Comparison of ENCODE assay signal across 8 cellular contexts in genomic region chr11:119144825-119145476, GRCh38. TPM values are rescaled to one million over a fixed set of nuclear protein-coding genes. Genes with fewer than 3 reads are reported as not detected.
DNase-seq lines count a peak whose midpoint lies in the region; ATAC-seq, FAIRE-seq and TF ChIP-seq lines count a peak whose summit lies in the region.

No MANE protein-coding gene starts in this region.

- H3K36me3 ChIP-seq in A673 (ENCODE audit: insufficient read depth, low read length, poor library complexity, severe bottlenecking) (no peaks in the 10 kb centered on the region), GM06990 (ENCODE audit: control insufficient read depth, insufficient read depth, low read length) (no peaks in the 10 kb centered on the region), SJCRH30 (no peaks in the 10 kb centered on the region)

- H3K27ac ChIP-seq in A673 (ENCODE audit: low read depth, low read length, poor library complexity, severe bottlenecking), result no peak overlapping the region
- no peak overlapping the region for H3K27ac ChIP-seq in SJCRH30
- H3K27ac ChIP-seq in dorsolateral prefrontal cortex, result no peak overlapping the region

- H3K4me3 ChIP-seq in A673 (ENCODE audit: low read depth, low read length, poor library complexity, severe bottlenecking) (no peak overlapping the region), GM06990 (replicated peaks; ENCODE audit: low read depth, low read length) (no peak overlapping the region), SJCRH30 (no peak overlapping the region), dorsolateral prefrontal cortex (peak overlapping the region in 1 of 59 donors; percentile 5)

- no peak for ATAC-seq in HG02623 (IDR thresholded peaks at IDR 0.05; ENCODE audit: unreplicated experiment)

- DNase-seq in A673 (ENCODE audit: low spot score), result peak; percentile 71
- DNase-seq in GM06990 (ENCODE audit: extremely low read depth, insufficient read length), result no peak
- peak; percentile 71 for DNase-seq in LHCN-M2 (ENCODE audit: low read depth)
- DNase-seq in SJCRH30, result peak; percentile 70 to 76
- peak in 6 of 10 donors; percentile 36 to 65 (median 52) for DNase-seq in dorsolateral prefrontal cortex
- peak; percentile 75 to 84 for DNase-seq in lung microvascular endothelial cell (ENCODE audit: low read depth in 2 of 2)
- DNase-seq in urothelium cell line (ENCODE audit: low spot score), result peak; percentile 80

- no peak for FAIRE-seq in urothelium cell line (lab: Jason Lieb, UNC)

- H3K27me3 ChIP-seq in A673 (replicated peaks; ENCODE audit: insufficient read depth, low read depth, low read length, poor library complexity) (peaks cover 2% of the 10 kb centered on the region), GM06990 (replicated peaks; ENCODE audit: control insufficient read depth, insufficient read depth, low read length) (no peaks in the 10 kb centered on the region; the same call in none of the 2 replicates), SJCRH30 (peaks cover 2% of the 10 kb centered on the region; the same call in 1 of the 2 replicates), dorsolateral prefrontal cortex (no peaks in the 10 kb centered on the region)

- POLR2A ChIA-PET in A673 (lab: Charles Lee; ENCODE audit: low non-redundant PET), result no interaction called here

- intact Hi-C loops in A673 (cut with micrococcal nuclease; ENCODE audit: unreplicated experiment), result loop anchor here (2.0 kb wide), 1 partner anchor 52 kb away; no protein-coding TSS in a partner anchor
- intact Hi-C loops in dorsolateral prefrontal cortex (cut with DNase I), result no loop called here

- TF ChIP-seq CTCF in A673 (conservative IDR thresholded peaks at IDR 0.05; ENCODE audit: low read depth, low read length) (peak; percentile 44), GM06990 (IDR thresholded peaks at IDR 0.05; ENCODE audit: insufficient read depth, low read length, poor library complexity, severe bottlenecking) (peak; percentile 67), dorsolateral prefrontal cortex (IDR thresholded peaks at IDR 0.05 in 54 of 56, conservative IDR thresholded peaks at IDR 0.05 in 2 of 56; ENCODE audit: low read depth in 1 of 56, partially characterized antibody in 56 of 56) (peak in 55 of 56 donors; percentile 33 to 77 (median 62))

- peaks cover 10% of the 10 kb centered on the region for H3K4me1 ChIP-seq in A673 (ENCODE audit: insufficient read depth, low read length, poor library complexity, severe bottlenecking)
- no peaks in the 10 kb centered on the region; the same call in 1 of the 2 replicates for H3K4me1 ChIP-seq in SJCRH30

- H3K9me3 ChIP-seq in A673 (ENCODE audit: low read depth, low read length, poor library complexity, severe bottlenecking) (no peaks in the 10 kb centered on the region), SJCRH30 (replicated peaks) (no peaks in the 10 kb centered on the region)

- CTCF ChIA-PET in A673 (lab: Charles Lee), result interaction anchor here (0.6 kb wide), 3 partner anchors 50 to 448 kb away, joined by 5 to 9 read pairs (median 6); no protein-coding TSS in a partner anchor

- no TSS peak for BruUV-seq in A673 (replicated peaks; lab: Mats Ljungman, UMichigan)

RNA-seq across cellular contexts. Expression of gene ABCG4, which starts 3.9 kb away (rescaled TPM):
- total RNA-seq in A673 (2021) (0.33 TPM in 1 of 2 replicates, not detected in the other), LHCN-M2 (2014; rRNA removed) (0.06 TPM in 2 replicates), dorsolateral prefrontal cortex (10 to 100 TPM in 116 of 120 experiments, 1 to 10 TPM in 4; 5.2 to 31.5 (median 18.1) TPM), lung microvascular endothelial cell (0.22 TPM in 1 of 2 replicates, not detected in the other)
- 0.17 TPM for polyA plus RNA-seq in LHCN-M2 (2012)
- 0.08 TPM in 1 of 2 replicates, not detected in the other for total RNA-seq in SJCRH30 (2014; rRNA removed; shearing (Covaris generic))

RNA-seq across cellular contexts. Expression of gene HINFP, which starts 23.6 kb away (rescaled TPM):
- total RNA-seq in A673 (2021), result 31.7 and 31.9 TPM in 2 replicates
- 9.0 and 11.1 TPM in 2 replicates for total RNA-seq in LHCN-M2 (2014; rRNA removed)
- polyA plus RNA-seq in LHCN-M2 (2012), result 7.4 TPM
- total RNA-seq in SJCRH30 (2014; rRNA removed; shearing (Covaris generic)), result 14.4 and 15.2 TPM in 2 replicates
- 10 to 100 TPM; 29.8 to 70.5 (median 47.9) TPM for total RNA-seq in dorsolateral prefrontal cortex
- total RNA-seq in lung microvascular endothelial cell, result 9.4 and 11.7 TPM in 2 replicates

RNA-seq across cellular contexts. Expression of gene NLRX1, which starts 23.6 kb away (rescaled TPM):
- total RNA-seq in A673 (2021), result 1.4 and 2.7 TPM in 2 replicates
- total RNA-seq in LHCN-M2 (2014; rRNA removed), result 8.7 and 9.4 TPM in 2 replicates
- polyA plus RNA-seq in LHCN-M2 (2012), result 8.2 TPM
- 0.24 and 0.25 TPM in 2 replicates for total RNA-seq in SJCRH30 (2014; rRNA removed; shearing (Covaris generic))
- 10 to 100 TPM in 48 of 120 experiments, 1 to 10 TPM in 72; 5.5 to 16.3 (median 9.4) TPM for total RNA-seq in dorsolateral prefrontal cortex
- total RNA-seq in lung microvascular endothelial cell, result 9.8 and 11.1 TPM in 2 replicates

RNA-seq across cellular contexts. Expression of gene C2CD2L, which starts 37.8 kb away (rescaled TPM):
- total RNA-seq in A673 (2021), result 17.1 and 17.8 TPM in 2 replicates
- 7.6 and 9.3 TPM in 2 replicates for total RNA-seq in LHCN-M2 (2014; rRNA removed)
- 6.9 TPM for polyA plus RNA-seq in LHCN-M2 (2012)
- 4.1 and 4.8 TPM in 2 replicates for total RNA-seq in SJCRH30 (2014; rRNA removed; shearing (Covaris generic))
- total RNA-seq in dorsolateral prefrontal cortex, result 10 to 100 TPM; 26.6 to 76.4 (median 50.5) TPM
- total RNA-seq in lung microvascular endothelial cell, result 1.7 and 2.8 TPM in 2 replicates

RNA-seq across cellular contexts. Expression of gene NHERF4, which starts 40.3 kb away (rescaled TPM):
- total RNA-seq in A673 (2021) (not detected in 2 replicates), LHCN-M2 (2014; rRNA removed) (not detected in 2 replicates), dorsolateral prefrontal cortex (1 to 10 TPM in 3 of 120 experiments, under 1 TPM in 11, not detected in 106; 0.13 to 1.2 (median 0.40) TPM), lung microvascular endothelial cell (not detected in 2 replicates)
- not detected for polyA plus RNA-seq in LHCN-M2 (2012)
- total RNA-seq in SJCRH30 (2014; rRNA removed; shearing (Covaris generic)), result not detected in 2 replicates
